9 cellular contexts compared by ENCODE assay signal in genomic region chr1:23634518-23634839, GRCh38. TPM values are rescaled to one million over a fixed set of nuclear protein-coding genes. Genes with fewer than 3 reads are reported as not detected.
DNase-seq lines count a peak whose midpoint lies in the region; ATAC-seq, FAIRE-seq and TF ChIP-seq lines count a peak whose summit lies in the region.
"Had no signal": no experiment of that assay in that cellular context is flagged by ENCODE, and none has a peak within 500 bp of the region (broad histone marks: within the 10 kb centered on the region; RNA-seq: fewer than 3 reads in every experiment).

No MANE protein-coding gene starts in this region.

- no peak for TF ChIP-seq RAD21 in H1 (IDR thresholded peaks at IDR 0.05 in 1 of 2, conservative IDR thresholded peaks at IDR 0.05 in 1 of 2; ENCODE audit: low read depth in 2 of 2, low read length in 2 of 2)

- H3K9me3 ChIP-seq in DND-41 (ENCODE audit: insufficient read depth, low read length, severe bottlenecking): no peaks in the 10 kb centered on the region
- no peaks in the 10 kb centered on the region for H3K9me3 ChIP-seq in OCI-LY3 (ENCODE audit: insufficient read depth, low read length)
- no peaks in the 10 kb centered on the region for H3K9me3 ChIP-seq in H1 (ENCODE audit: insufficient read depth in 2 of 2, low read depth in 1 of 2, low read length in 1 of 2)
- no peaks in the 10 kb centered on the region for H3K9me3 ChIP-seq in skeletal muscle satellite cell (replicated peaks; ENCODE audit: low read length)
- H3K9me3 ChIP-seq: colonic mucosa had no signal

- H2BK20ac ChIP-seq in H1 (ENCODE audit: low read length): peak overlapping the region; percentile 63

- POLR2A ChIA-PET in H1 (lab: Charles Lee; ENCODE audit: partially characterized antibody): interaction anchor here (0.8 to 12.0 kb wide), 9 partner anchors 12 to 78 kb away, joined by 3 to 155 read pairs (median 5); partner anchors contain the start of genes ID3 and RPL11

- H4K8ac ChIP-seq in H1 (ENCODE audit: extremely low read depth, insufficient read depth, low read length): no peak overlapping the region

- no peak for TF ChIP-seq POLR2A in H1 (IDR thresholded peaks at IDR 0.05; ENCODE audit: control extremely low read depth in 1 of 2, low read depth in 2 of 2, low read length in 2 of 2)
- TF ChIP-seq POLR2A in H54 (IDR thresholded peaks at IDR 0.05; ENCODE audit: low read depth, low read length): no peak

- H3K4me3 ChIP-seq in DND-41 (ENCODE audit: low read depth in 1 of 2, low read length in 2 of 2) (no peak overlapping the region), OCI-LY3 (ENCODE audit: low read length) (no peak overlapping the region), H1 (ENCODE audit: extremely low read depth in 1 of 4, insufficient read depth in 2 of 4, low read depth in 3 of 4, low read length in 4 of 4) (no peak overlapping the region), skeletal muscle satellite cell (ENCODE audit: low read length) (peak overlapping the region; percentile 70)
- H3K4me3 ChIP-seq: colonic mucosa had no signal

- no peaks in the 10 kb centered on the region for H3K79me1 ChIP-seq in H1 (ENCODE audit: low read depth, low read length)

- H3K56ac ChIP-seq in H1 (replicated peaks; ENCODE audit: insufficient read length, low read depth, low read length): no peak overlapping the region

- H3K36me3 ChIP-seq in DND-41 (ENCODE audit: insufficient read depth, low read length) (no peaks in the 10 kb centered on the region), OCI-LY3 (replicated peaks; ENCODE audit: low read depth, low read length) (no peaks in the 10 kb centered on the region), H1 (ENCODE audit: control insufficient read depth in 2 of 4, insufficient read depth in 4 of 4, low read length in 3 of 4) (no peaks in the 10 kb centered on the region), skeletal muscle satellite cell (ENCODE audit: insufficient read depth, low read length) (no peaks in the 10 kb centered on the region)
- H3K36me3 ChIP-seq: colonic mucosa had no signal

- H2BK5ac ChIP-seq in H1 (ENCODE audit: low read depth, low read length): peak overlapping the region; percentile 79; the same call in 1 of the 2 replicates

- WGBS in H1 (ENCODE audit: extremely low coverage in 1 of 2, insufficient coverage in 1 of 2, insufficient read length in 1 of 2, insufficient replicate concordance in 2 of 2, low coverage in 1 of 2, low lambda C conversion rate in 2 of 2, missing lambda C conversion rate in 1 of 2), 2 experiments: 77% methylated on average over 2 of the region's 2 CpGs; no CpG with 5 or more reads in 1 of the 2 experiments

- no peak for TF ChIP-seq EP300 in H1 (IDR thresholded peaks at IDR 0.05; ENCODE audit: borderline replicate concordance in 1 of 2, low read depth in 2 of 2, low read length in 2 of 2)

- H3K23me2 ChIP-seq in H1 (ENCODE audit: low read depth, low read length): no peaks in the 10 kb centered on the region

- H3K4me1 ChIP-seq in DND-41 (ENCODE audit: insufficient read depth, low read length) (peaks cover 22% of the 10 kb centered on the region), OCI-LY3 (ENCODE audit: low read length) (peaks cover 7% of the 10 kb centered on the region; the same call in 1 of the 2 replicates), H1 (replicated peaks in 1 of 4; ENCODE audit: control insufficient read depth in 3 of 4, insufficient read depth in 4 of 4, low read length in 3 of 4) (peaks cover 0 to 17% (median under 1%) of the 10 kb centered on the region in 4 experiments; a peak in 5 of 7 replicates), skeletal muscle satellite cell (ENCODE audit: control insufficient read depth, insufficient read depth, low read length) (peaks cover 18% of the 10 kb centered on the region)
- H3K4me1 ChIP-seq: colonic mucosa had no signal

- H2AFZ ChIP-seq in DND-41 (ENCODE audit: low read depth, low read length): peak overlapping the region; percentile 73
- H2AFZ ChIP-seq in OCI-LY3 (ENCODE audit: low read depth, low read length): peak overlapping the region; percentile 49; the same call in 1 of the 2 replicates
- H2AFZ ChIP-seq in H1 (ENCODE audit: low read length): peak overlapping the region; percentile 90

- no peak overlapping the region for H3K23ac ChIP-seq in H1 (ENCODE audit: insufficient read length)

- H3K27me3 ChIP-seq in DND-41 (ENCODE audit: insufficient read depth, low read length, poor library complexity) (no peaks in the 10 kb centered on the region), OCI-LY3 (ENCODE audit: low read depth, low read length) (peaks cover 10% of the 10 kb centered on the region), H1 (replicated peaks in 1 of 4; ENCODE audit: control insufficient read depth in 3 of 4, extremely low read depth in 1 of 4, insufficient read depth in 3 of 4, low read length in 3 of 4) (no peaks in the 10 kb centered on the region), skeletal muscle satellite cell (ENCODE audit: control insufficient read depth, insufficient read depth, low read length) (peaks cover 13% of the 10 kb centered on the region)
- H3K27me3 ChIP-seq: colonic mucosa had no signal

- H2BK15ac ChIP-seq in H1 (ENCODE audit: low read length): peak overlapping the region; percentile 61; the same call in 1 of the 2 replicates

- H4K91ac ChIP-seq in H1 (replicated peaks; ENCODE audit: insufficient read length, low read length): peak overlapping the region; percentile 81

- no peak for DNase-seq in DND-41
- DNase-seq in H1 (ENCODE audit: low read depth in 1 of 2, low spot score in 2 of 2): no peak
- DNase-seq in T1000 (lab: John Stamatoyannopoulos, UW): no peak
- DNase-seq in H54 (ENCODE audit: insufficient read length, low spot score): no peak

- H2AK5ac ChIP-seq in H1 (ENCODE audit: low read depth, low read length): peak overlapping the region; percentile 6; the same call in 1 of the 2 replicates

- H4K5ac ChIP-seq in H1 (ENCODE audit: insufficient read length, low read depth, low read length): no peak overlapping the region

- H3K4me2 ChIP-seq in DND-41 (ENCODE audit: insufficient read depth, low read length): peak overlapping the region; percentile 70
- H3K4me2 ChIP-seq in OCI-LY3 (ENCODE audit: low read length): 0 out of 2 replicates have a peak overlapping the region, but pooled peaks have one; percentile 58
- no peak overlapping the region for H3K4me2 ChIP-seq in H1 (ENCODE audit: insufficient read depth in 1 of 2, low read depth in 2 of 2, low read length in 2 of 2)
- H3K4me2 ChIP-seq in skeletal muscle satellite cell (ENCODE audit: low read length): peak overlapping the region; percentile 84

- no peak overlapping the region; the same call in 1 of the 2 replicates for H3K18ac ChIP-seq in H1 (ENCODE audit: extremely low read depth, low read length)

- peak overlapping the region; percentile 44; the same call in 1 of the 2 replicates for H3K9ac ChIP-seq in DND-41 (ENCODE audit: low read depth, low read length)
- H3K9ac ChIP-seq in OCI-LY3 (ENCODE audit: low read length): no peak overlapping the region
- H3K9ac ChIP-seq in H1 (replicated peaks in 1 of 4; ENCODE audit: extremely low read depth in 1 of 4, low read depth in 3 of 4, low read length in 3 of 4): no peak overlapping the region
- peak overlapping the region; percentile 81 for H3K9ac ChIP-seq in skeletal muscle satellite cell (ENCODE audit: low read depth, low read length)

- TF ChIP-seq CTCF in DND-41 (IDR thresholded peaks at IDR 0.05; ENCODE audit: borderline replicate concordance, extremely low read depth, low read length, poor library complexity, severe bottlenecking) (no peak), OCI-LY3 (IDR thresholded peaks at IDR 0.05; ENCODE audit: low read depth, low read length) (no peak), H1 (IDR thresholded peaks at IDR 0.05; ENCODE audit: control extremely low read depth in 1 of 3, insufficient read depth in 1 of 3, low read depth in 1 of 3, low read length in 3 of 3) (no peak)

- peak overlapping the region; percentile 94; the same call in 1 of the 2 replicates for H2BK12ac ChIP-seq in H1 (ENCODE audit: low read depth, low read length)

- no peaks in the 10 kb centered on the region for H3K79me2 ChIP-seq in DND-41 (ENCODE audit: insufficient read depth, low read length)
- H3K79me2 ChIP-seq in OCI-LY3 (ENCODE audit: low read length): no peaks in the 10 kb centered on the region
- H3K79me2 ChIP-seq in H1 (ENCODE audit: control insufficient read depth in 1 of 2, insufficient read depth in 2 of 2, low read length in 2 of 2): no peaks in the 10 kb centered on the region

- H3K14ac ChIP-seq in H1 (ENCODE audit: insufficient read length): no peak overlapping the region

- no peak for FAIRE-seq in H1 (lab: Jason Lieb, UNC)
- FAIRE-seq in H54 (lab: Jason Lieb, UNC): no peak

- ATAC-seq in DND-41 (ENCODE audit: insufficient read depth, low read depth) (no peak), HG02852 (IDR thresholded peaks at IDR 0.05; ENCODE audit: unreplicated experiment) (no peak), GM18520 (IDR thresholded peaks at IDR 0.05; ENCODE audit: unreplicated experiment) (no peak)

- no peak overlapping the region for H3K4ac ChIP-seq in H1 (replicated peaks; ENCODE audit: insufficient read length, low read depth, low read length)

- CTCF ChIA-PET in H1 (lab: Charles Lee; ENCODE audit: partially characterized antibody): interaction anchor here (0.5 to 26.6 kb wide), 30 partner anchors 10 to 305 kb away, joined by 3 to 706 read pairs (median 6); partner anchors contain the start of genes ID3 and RPL11

- peak overlapping the region; percentile 59 for H3K27ac ChIP-seq in DND-41 (ENCODE audit: low read length)
- H3K27ac ChIP-seq in OCI-LY3 (ENCODE audit: low read length): no peak overlapping the region
- H3K27ac ChIP-seq in H1 (ENCODE audit: low read depth, low read length): no peak overlapping the region

- no peak overlapping the region for H2BK120ac ChIP-seq in H1 (replicated peaks; ENCODE audit: low read depth, low read length)

- H4K20me1 ChIP-seq in DND-41 (ENCODE audit: insufficient read depth, low read length): 0 out of 2 replicates have a peak, but pooled peaks cover 4% of the 10 kb centered on the region
- H4K20me1 ChIP-seq in OCI-LY3 (ENCODE audit: insufficient read depth, low read length): no peaks in the 10 kb centered on the region
- H4K20me1 ChIP-seq in H1 (replicated peaks in 1 of 2; ENCODE audit: control insufficient read depth in 1 of 2, insufficient read depth in 2 of 2, low read length in 2 of 2): no peaks in the 10 kb centered on the region

TF ChIP-seq in H1, 55 proteins besides CTCF, POLR2A, EP300 and RAD21 (continues in another document):
- no peak for TF ChIP-seq MAFK (IDR thresholded peaks at IDR 0.05; ENCODE audit: low read depth, low read length)

RNA-seq across cellular contexts. Expression of gene RPL11, which starts 57.1 kb away (rescaled TPM):
- total RNA-seq in H1 (2021; fragmentation: NEBNext Ultra II Directional; extraction: Animal tissue kit (Norgen Biotek cat#: 25700)): 1,426 and 1,499 TPM in 2 replicates
- 760 and 1,192 TPM in 2 replicates for polyA plus RNA-seq in H1 (2011; rRNA removed)
- 1,814 TPM for polyA plus RNA-seq in H1 (2011; cell fraction: cytosol; rRNA removed)
- polyA plus RNA-seq in H1 (2011; cell fraction: nucleus; rRNA removed): 646 TPM
- polyA plus RNA-seq in H1 (2012, experiment 1 of 2): 3,433 to 4,890 TPM (median 3,853 TPM) in 4 replicates
- 1,251 TPM for polyA plus RNA-seq in H1 (2012, experiment 2 of 2)
- 2,145 TPM for polyA plus RNA-seq in H1 (2013, experiment 1 of 2)
- polyA plus RNA-seq in H1 (2013, experiment 2 of 2): 2,259 TPM
- 465 and 598 TPM in 2 replicates for polyA minus RNA-seq in H1 (2011; rRNA and poly(A)+ RNA removed)
- polyA minus RNA-seq in H1 (2011; cell fraction: cytosol; rRNA and poly(A)+ RNA removed): 496 TPM
- 375 TPM for polyA minus RNA-seq in H1 (2011; cell fraction: nucleus; rRNA and poly(A)+ RNA removed)
- total RNA-seq in skeletal muscle satellite cell (2012; rRNA removed): 773 and 1,109 TPM in 2 replicates

Comparison
In these comparisons a context has a peak if more than half of its experiments do, and no peak if none do; other contexts are left out.
1. H3K4me2 ChIP-seq: peak in DND-41 (single experiment), OCI-LY3 (single experiment) and skeletal muscle satellite cell (single experiment); none in H1 (0 of 2).
2. H3K9ac ChIP-seq: peak in DND-41 (single experiment) and skeletal muscle satellite cell (single experiment); none in OCI-LY3 (single experiment) and H1 (0 of 4).
3. Peak in every context shown above with its lines, with median percentiles within 50 percentile points of each other: H2AFZ ChIP-seq.